Comparison of ENCODE assay signal across 15 cellular contexts in genomic region chr1:74824497-74825107, GRCh38.
DNase-seq lines count a peak whose midpoint lies in the region; ATAC-seq and TF ChIP-seq lines count a peak whose summit lies in the region.
"Had no signal": no experiment of that assay in that cellular context is flagged by ENCODE, and none has a peak within 500 bp of the region (broad histone marks: within the 10 kb centered on the region; RNA-seq: fewer than 3 reads in every experiment).

No MANE protein-coding gene starts in this region.

- peak; percentile 67 for ATAC-seq in GM19328 (IDR thresholded peaks at IDR 0.05; ENCODE audit: unreplicated experiment)
- ATAC-seq in GM21825 (IDR thresholded peaks at IDR 0.05; ENCODE audit: unreplicated experiment), result peak; percentile 87
- ATAC-seq in HG03108 (IDR thresholded peaks at IDR 0.05; ENCODE audit: unreplicated experiment), result peak; percentile 73
- no peak for ATAC-seq in upper lobe of left lung (ENCODE audit: low FRiP score in 2 of 2)
- ATAC-seq: HepG2 had no signal

- TF ChIP-seq EP300 in upper lobe of left lung (IDR thresholded peaks at IDR 0.05), result no peak

- TF ChIP-seq CTCF in brain microvascular endothelial cell (IDR thresholded peaks at IDR 0.05; ENCODE audit: low read depth, low read length, missing control alignments) (no peak), upper lobe of left lung (IDR thresholded peaks at IDR 0.05) (no peak)

- 78 to 90% methylated on average over 4 of the region's 4 CpGs for WGBS in upper lobe of left lung, 2 donors

- in situ Hi-C loops in HAP-1 (cut with MboI; ENCODE audit: low sequenced_read_pairs), result no loop called here
- in situ Hi-C loops in brain microvascular endothelial cell (cut with HindIII; ENCODE audit: low pct_ligation_motif_present, low sequenced_read_pairs), result no loop called here

- H3K4me1 ChIP-seq in HAP-1 (no peaks in the 10 kb centered on the region), upper lobe of left lung (no peaks in the 10 kb centered on the region)

- peaks cover 4% of the 10 kb centered on the region; the same call in 1 of the 2 replicates for H3K27me3 ChIP-seq in HAP-1 (ENCODE audit: low read depth)
- no peaks in the 10 kb centered on the region for H3K27me3 ChIP-seq in brain microvascular endothelial cell (replicated peaks)
- no peaks in the 10 kb centered on the region for H3K27me3 ChIP-seq in upper lobe of left lung

- DNase-seq in A172 (ENCODE audit: low spot score), result no peak
- no peak for DNase-seq in HAP-1 (ENCODE audit: low spot score in 2 of 2)
- DNase-seq in brain microvascular endothelial cell, result no peak
- DNase-seq in upper lobe of left lung, result no peak
- DNase-seq: activated CD4-positive, alpha-beta T cell treated with anti-CD3 and anti-CD28 coated beads, Interleukin-2, amount 50 U/mL, for 48 hours; effector memory CD4-positive, alpha-beta T cell; foreskin melanocyte; H7; NCI-H1092; NCI-H524 treated with DMSO at 0.1 percent for 48 hours; trophoblast cell had no signal

- H3K27ac ChIP-seq in brain microvascular endothelial cell (no peak overlapping the region), upper lobe of left lung (no peak overlapping the region)

- H3K9me3 ChIP-seq in HAP-1, result no peaks in the 10 kb centered on the region
- no peaks in the 10 kb centered on the region for H3K9me3 ChIP-seq in upper lobe of left lung

- H3K4me3 ChIP-seq in HAP-1 (no peak overlapping the region), brain microvascular endothelial cell (ENCODE audit: low read depth, low read length) (no peak overlapping the region), upper lobe of left lung (no peak overlapping the region)

- TF ChIP-seq POLR2A in upper lobe of left lung (IDR thresholded peaks at IDR 0.05), result no peak

- H3K36me3 ChIP-seq in HAP-1 (replicated peaks) (no peaks in the 10 kb centered on the region), brain microvascular endothelial cell (replicated peaks) (no peaks in the 10 kb centered on the region), upper lobe of left lung (no peaks in the 10 kb centered on the region)

Comparison
In these comparisons a context has a peak if more than half of its experiments do, and no peak if none do; other contexts are left out.
1. ATAC-seq: peak in GM19328 (single experiment), GM21825 (single experiment) and HG03108 (single experiment); none in upper lobe of left lung (0 of 2).